ENCODE assay signal across 9 cellular contexts in the genomic region with DNA sequence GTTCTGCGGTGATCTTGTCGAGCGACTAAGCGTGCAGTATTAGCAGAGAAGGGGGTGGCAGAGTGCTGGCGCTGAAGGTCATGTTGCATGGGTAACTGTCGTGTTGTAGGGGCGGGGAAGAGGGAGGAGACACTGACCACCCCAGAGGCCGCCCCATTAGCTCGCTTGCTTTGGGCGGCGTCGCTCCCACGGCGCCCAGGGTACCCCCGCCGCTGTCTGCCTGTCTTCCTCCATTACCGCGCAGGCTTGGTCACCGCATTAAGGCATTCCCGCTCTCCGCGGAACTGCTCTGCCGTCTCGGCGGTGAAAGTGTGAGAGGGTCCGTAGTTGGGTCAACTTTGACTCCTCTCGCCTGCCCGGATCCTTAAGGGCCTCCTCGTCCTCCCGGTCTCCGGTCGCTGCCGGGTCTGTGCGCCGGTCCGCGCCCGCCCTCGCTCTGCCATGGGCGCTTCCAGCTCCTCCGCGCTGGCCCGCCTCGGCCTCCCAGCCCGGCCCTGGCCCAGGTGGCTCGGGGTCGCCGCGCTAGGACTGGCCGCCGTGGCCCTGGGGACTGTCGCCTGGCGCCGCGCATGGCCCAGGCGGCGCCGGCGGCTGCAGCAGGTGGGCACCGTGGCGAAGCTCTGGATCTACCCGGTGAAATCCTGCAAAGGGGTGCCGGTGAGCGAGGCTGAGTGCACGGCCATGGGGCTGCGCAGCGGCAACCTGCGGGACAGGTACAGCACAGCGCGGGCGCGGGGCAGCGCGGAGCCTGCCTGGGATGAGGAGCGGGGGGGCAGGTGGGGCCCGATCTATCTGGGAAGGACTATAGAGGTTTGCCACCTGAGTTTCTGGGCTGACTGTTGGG. TPM values are rescaled to one million over a fixed set of nuclear protein-coding genes. Genes with fewer than 3 reads are reported as not detected.
DNase-seq lines count a peak whose midpoint lies in the region; ATAC-seq and TF ChIP-seq lines count a peak whose summit lies in the region.
"Had no signal": no experiment of that assay in that cellular context is flagged by ENCODE, and none has a peak within 500 bp of the region (broad histone marks: within the 10 kb centered on the region; RNA-seq: fewer than 3 reads in every experiment).

A gene (plus strand): TSS at position 232 of the 844 bp plus-strand sequence. CDS start 210 bp downstream, at position 442.

- peak within 1 kb of the TSS; percentile 60 for H3K9ac ChIP-seq in iPS-15b (ENCODE audit: low read depth, low read length)

- H3K36me3 ChIP-seq in CD8-positive, alpha-beta T cell (ENCODE audit: insufficient read depth, low read length), result no peaks in the 10 kb centered on the region
- H3K36me3 ChIP-seq in breast epithelium (no peaks in the 10 kb centered on the region), iPS-15b (ENCODE audit: control insufficient read depth, insufficient read depth, low read length) (no peaks in the 10 kb centered on the region)

- H3K9me3 Mint-ChIP-seq in CD8-positive, alpha-beta T cell, result no peaks in the 10 kb centered on the region

- no peaks in the 10 kb centered on the region for H3K9me3 ChIP-seq in CD8-positive, alpha-beta T cell (ENCODE audit: low read length)
- H3K9me3 ChIP-seq in breast epithelium (no peaks in the 10 kb centered on the region), iPS-15b (ENCODE audit: control insufficient read depth, insufficient read depth, low read length) (no peaks in the 10 kb centered on the region)

- H3K27me3 Mint-ChIP-seq in CD8-positive, alpha-beta T cell (ENCODE audit: low read depth), result peaks cover 58% of the 10 kb centered on the region

- H3K27ac ChIP-seq in CD8-positive, alpha-beta T cell (ENCODE audit: low read depth, low read length), result no peak within 1 kb of the TSS
- H3K27ac ChIP-seq in breast epithelium, result peak within 1 kb of the TSS; percentile 83 to 94

- peak within 1 kb of the TSS; percentile 47 for H3K4me3 Mint-ChIP-seq in CD8-positive, alpha-beta T cell

- CTCF ChIA-PET in CD8-positive, alpha-beta T cell (lab: Charles Lee), result no interaction called here

- no peak within 1 kb of the TSS for H3K27ac Mint-ChIP-seq in CD8-positive, alpha-beta T cell

- POLR2A ChIA-PET in CD8-positive, alpha-beta T cell (lab: Charles Lee), result no interaction called here

- no peaks in the 10 kb centered on the region for H3K36me3 Mint-ChIP-seq in CD8-positive, alpha-beta T cell

- peak; percentile 41 for TF ChIP-seq POLR2A in breast epithelium (IDR thresholded peaks at IDR 0.05)

- peak within 1 kb of the TSS; percentile 9 for H3K4me3 ChIP-seq in CD8-positive, alpha-beta T cell (ENCODE audit: low read depth, low read length)
- H3K4me3 ChIP-seq in breast epithelium (peak within 1 kb of the TSS; percentile 78 to 97 (median 81)), iPS-15b (ENCODE audit: low read depth, low read length) (peak within 1 kb of the TSS; percentile 80)

- no peaks in the 10 kb centered on the region for H3K4me1 ChIP-seq in CD8-positive, alpha-beta T cell (ENCODE audit: insufficient read depth, low read length)
- no peaks in the 10 kb centered on the region for H3K4me1 ChIP-seq in breast epithelium
- peaks cover 8% of the 10 kb centered on the region for H3K4me1 ChIP-seq in iPS-15b (ENCODE audit: control insufficient read depth, insufficient read depth, low read length)

- peak in 1 of 7 experiments; percentile 7 for DNase-seq in CD8-positive, alpha-beta T cell
- peak; percentile 63 for DNase-seq in NCI-H748 treated with DMSO at 0.1 percent for 48 hours (lab: John Stamatoyannopoulos, UW)
- peak; percentile 71 for DNase-seq in breast epithelium (ENCODE audit: low spot score in 2 of 2)
- DNase-seq in renal cortical epithelial cell (ENCODE audit: low read depth), result peak; percentile 68
- no peak for DNase-seq in effector CD4-positive, alpha-beta T cell

- intact Hi-C loops in CD8-positive, alpha-beta T cell (cut with DNase I, micrococcal nuclease), result no loop called here
- intact Hi-C loops in breast epithelium (cut with DNase I; ENCODE audit: low total_unique reads), result no loop called here

- H3K4me1 Mint-ChIP-seq in CD8-positive, alpha-beta T cell (ENCODE audit: low read depth), result peaks cover 4% of the 10 kb centered on the region

- no peak for ATAC-seq in CD8-positive, alpha-beta T cell
- ATAC-seq in GM18909 (IDR thresholded peaks at IDR 0.05; ENCODE audit: poor library complexity, unreplicated experiment), result peak; percentile 93
- peak; percentile 75 for ATAC-seq in HG03139 (IDR thresholded peaks at IDR 0.05; ENCODE audit: unreplicated experiment)

- no peak for TF ChIP-seq CTCF in CD8-positive, alpha-beta T cell (IDR thresholded peaks at IDR 0.05)
- TF ChIP-seq CTCF in breast epithelium (IDR thresholded peaks at IDR 0.05), result no peak

- no peaks in the 10 kb centered on the region for H3K27me3 ChIP-seq in CD8-positive, alpha-beta T cell (ENCODE audit: insufficient read depth, low read length)
- H3K27me3 ChIP-seq in breast epithelium (no peaks in the 10 kb centered on the region), iPS-15b (ENCODE audit: control insufficient read depth, insufficient read depth, low read length) (peaks cover 51% of the 10 kb centered on the region)

RNA-seq across cellular contexts. Expression of the gene that starts here (rescaled TPM):
- total RNA-seq in CD8-positive, alpha-beta T cell, result not detected
- total RNA-seq in breast epithelium (10 to 100 TPM; 11.7 to 18.4 (median 15.8) TPM), renal cortical epithelial cell (10.8 and 14.1 TPM in 2 replicates)
- total RNA-seq: activated CD8-positive, alpha-beta memory T cell treated with anti-CD3 and anti-CD28 coated beads for 36 hours had no signal

Comparison
In these comparisons a context has a peak if more than half of its experiments do, and no peak if none do; other contexts are left out.
1. RNA of the gene that starts here (total RNA-seq): 11.7 to 18.4 TPM in breast epithelium and 10.8 to 14.1 TPM in renal cortical epithelial cell; not detected in CD8-positive, alpha-beta T cell; every median in the first group is over 10 times any median in the second.
2. H3K4me3 ChIP-seq: peak in every context shown above with its lines; median percentile 81 in breast epithelium; 80 in iPS-15b; 9 in CD8-positive, alpha-beta T cell.